In the genomic region with DNA sequence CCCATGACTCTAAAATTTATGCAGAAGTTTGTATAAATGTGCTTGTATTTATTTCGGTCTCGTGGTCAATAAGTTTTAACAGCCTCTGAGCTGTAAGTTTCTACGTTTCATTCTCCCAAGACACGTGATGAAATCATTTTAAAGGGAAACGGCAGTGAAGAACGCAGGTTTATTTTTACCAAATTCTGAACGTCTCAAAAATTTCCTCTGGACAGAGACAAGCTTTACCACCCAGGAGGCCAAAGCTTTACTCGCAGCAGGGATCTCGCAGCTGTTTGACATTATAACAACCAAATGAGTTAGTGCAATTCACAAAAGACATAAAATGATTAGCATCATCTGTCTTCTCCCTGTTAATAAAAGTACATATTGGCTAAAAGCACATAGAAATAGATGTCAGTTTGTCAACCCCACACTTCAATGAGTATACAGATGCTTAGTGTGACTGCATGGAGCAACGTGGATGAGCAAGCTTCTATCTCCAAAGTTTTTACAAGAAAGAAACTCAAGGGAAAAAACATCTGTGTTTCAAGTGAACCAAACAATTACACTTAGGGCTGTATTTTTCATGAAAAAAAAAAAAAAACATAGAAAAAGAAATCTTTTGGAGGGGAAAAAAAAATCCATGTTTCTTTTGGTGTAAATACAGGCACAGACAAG, we compare ENCODE assay signal across 1 cellular context.
TF ChIP-seq lines count a peak whose summit lies in the region.

No MANE protein-coding gene starts in this region.

TF ChIP-seq in SK-N-SH, 30 proteins besides CTCF, POLR2A, EP300 and RAD21 (continued from another document):
- TF ChIP-seq, protein P1, sequence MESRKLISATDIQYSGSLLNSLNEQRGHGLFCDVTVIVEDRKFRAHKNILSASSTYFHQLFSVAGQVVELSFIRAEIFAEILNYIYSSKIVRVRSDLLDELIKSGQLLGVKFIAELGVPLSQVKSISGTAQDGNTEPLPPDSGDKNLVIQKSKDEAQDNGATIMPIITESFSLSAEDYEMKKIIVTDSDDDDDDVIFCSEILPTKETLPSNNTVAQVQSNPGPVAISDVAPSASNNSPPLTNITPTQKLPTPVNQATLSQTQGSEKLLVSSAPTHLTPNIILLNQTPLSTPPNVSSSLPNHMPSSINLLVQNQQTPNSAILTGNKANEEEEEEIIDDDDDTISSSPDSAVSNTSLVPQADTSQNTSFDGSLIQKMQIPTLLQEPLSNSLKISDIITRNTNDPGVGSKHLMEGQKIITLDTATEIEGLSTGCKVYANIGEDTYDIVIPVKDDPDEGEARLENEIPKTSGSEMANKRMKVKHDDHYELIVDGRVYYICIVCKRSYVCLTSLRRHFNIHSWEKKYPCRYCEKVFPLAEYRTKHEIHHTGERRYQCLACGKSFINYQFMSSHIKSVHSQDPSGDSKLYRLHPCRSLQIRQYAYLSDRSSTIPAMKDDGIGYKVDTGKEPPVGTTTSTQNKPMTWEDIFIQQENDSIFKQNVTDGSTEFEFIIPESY (IDR thresholded peaks at IDR 0.05; ENCODE audit: borderline replicate concordance, low read depth), result no peak
- TF ChIP-seq FOXM1 (IDR thresholded peaks at IDR 0.05; ENCODE audit: low read depth) (no peak), RXRA (IDR thresholded peaks at IDR 0.05; ENCODE audit: borderline replicate concordance, low read depth) (no peak), RFX5 (IDR thresholded peaks at IDR 0.05; ENCODE audit: low read length) (no peak), GABPA (IDR thresholded peaks at IDR 0.05; ENCODE audit: low read depth) (no peak), JUND (IDR thresholded peaks at IDR 0.05) (no peak), POLR2AphosphoS5 (IDR thresholded peaks at IDR 0.05; ENCODE audit: low read depth, low read length) (no peak), NRF1 (IDR thresholded peaks at IDR 0.05; ENCODE audit: low read depth, low read length) (no peak), FOXJ3 (CRISPR knock-in tag; IDR thresholded peaks at IDR 0.05) (no peak), CHD2 (IDR thresholded peaks at IDR 0.05; ENCODE audit: low read length, partially characterized antibody) (no peak), NFIC (IDR thresholded peaks at IDR 0.05; ENCODE audit: borderline replicate concordance) (no peak), TEAD4 (IDR thresholded peaks at IDR 0.05; ENCODE audit: borderline replicate concordance, insufficient read depth) (no peak)
- TF ChIP-seq, protein P2, sequence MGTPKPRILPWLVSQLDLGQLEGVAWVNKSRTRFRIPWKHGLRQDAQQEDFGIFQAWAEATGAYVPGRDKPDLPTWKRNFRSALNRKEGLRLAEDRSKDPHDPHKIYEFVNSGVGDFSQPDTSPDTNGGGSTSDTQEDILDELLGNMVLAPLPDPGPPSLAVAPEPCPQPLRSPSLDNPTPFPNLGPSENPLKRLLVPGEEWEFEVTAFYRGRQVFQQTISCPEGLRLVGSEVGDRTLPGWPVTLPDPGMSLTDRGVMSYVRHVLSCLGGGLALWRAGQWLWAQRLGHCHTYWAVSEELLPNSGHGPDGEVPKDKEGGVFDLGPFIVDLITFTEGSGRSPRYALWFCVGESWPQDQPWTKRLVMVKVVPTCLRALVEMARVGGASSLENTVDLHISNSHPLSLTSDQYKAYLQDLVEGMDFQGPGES (IDR thresholded peaks at IDR 0.05; ENCODE audit: low read depth, low read length), result no peak
- TF ChIP-seq, protein P3, sequence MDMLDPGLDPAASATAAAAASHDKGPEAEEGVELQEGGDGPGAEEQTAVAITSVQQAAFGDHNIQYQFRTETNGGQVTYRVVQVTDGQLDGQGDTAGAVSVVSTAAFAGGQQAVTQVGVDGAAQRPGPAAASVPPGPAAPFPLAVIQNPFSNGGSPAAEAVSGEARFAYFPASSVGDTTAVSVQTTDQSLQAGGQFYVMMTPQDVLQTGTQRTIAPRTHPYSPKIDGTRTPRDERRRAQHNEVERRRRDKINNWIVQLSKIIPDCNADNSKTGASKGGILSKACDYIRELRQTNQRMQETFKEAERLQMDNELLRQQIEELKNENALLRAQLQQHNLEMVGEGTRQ (IDR thresholded peaks at IDR 0.05; ENCODE audit: borderline replicate concordance, low read depth, low read length), result no peak
- TF ChIP-seq, protein P4, sequence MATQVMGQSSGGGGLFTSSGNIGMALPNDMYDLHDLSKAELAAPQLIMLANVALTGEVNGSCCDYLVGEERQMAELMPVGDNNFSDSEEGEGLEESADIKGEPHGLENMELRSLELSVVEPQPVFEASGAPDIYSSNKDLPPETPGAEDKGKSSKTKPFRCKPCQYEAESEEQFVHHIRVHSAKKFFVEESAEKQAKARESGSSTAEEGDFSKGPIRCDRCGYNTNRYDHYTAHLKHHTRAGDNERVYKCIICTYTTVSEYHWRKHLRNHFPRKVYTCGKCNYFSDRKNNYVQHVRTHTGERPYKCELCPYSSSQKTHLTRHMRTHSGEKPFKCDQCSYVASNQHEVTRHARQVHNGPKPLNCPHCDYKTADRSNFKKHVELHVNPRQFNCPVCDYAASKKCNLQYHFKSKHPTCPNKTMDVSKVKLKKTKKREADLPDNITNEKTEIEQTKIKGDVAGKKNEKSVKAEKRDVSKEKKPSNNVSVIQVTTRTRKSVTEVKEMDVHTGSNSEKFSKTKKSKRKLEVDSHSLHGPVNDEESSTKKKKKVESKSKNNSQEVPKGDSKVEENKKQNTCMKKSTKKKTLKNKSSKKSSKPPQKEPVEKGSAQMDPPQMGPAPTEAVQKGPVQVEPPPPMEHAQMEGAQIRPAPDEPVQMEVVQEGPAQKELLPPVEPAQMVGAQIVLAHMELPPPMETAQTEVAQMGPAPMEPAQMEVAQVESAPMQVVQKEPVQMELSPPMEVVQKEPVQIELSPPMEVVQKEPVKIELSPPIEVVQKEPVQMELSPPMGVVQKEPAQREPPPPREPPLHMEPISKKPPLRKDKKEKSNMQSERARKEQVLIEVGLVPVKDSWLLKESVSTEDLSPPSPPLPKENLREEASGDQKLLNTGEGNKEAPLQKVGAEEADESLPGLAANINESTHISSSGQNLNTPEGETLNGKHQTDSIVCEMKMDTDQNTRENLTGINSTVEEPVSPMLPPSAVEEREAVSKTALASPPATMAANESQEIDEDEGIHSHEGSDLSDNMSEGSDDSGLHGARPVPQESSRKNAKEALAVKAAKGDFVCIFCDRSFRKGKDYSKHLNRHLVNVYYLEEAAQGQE (IDR thresholded peaks at IDR 0.05; ENCODE audit: low read depth, low read length), result no peak
